In the genomic region with DNA sequence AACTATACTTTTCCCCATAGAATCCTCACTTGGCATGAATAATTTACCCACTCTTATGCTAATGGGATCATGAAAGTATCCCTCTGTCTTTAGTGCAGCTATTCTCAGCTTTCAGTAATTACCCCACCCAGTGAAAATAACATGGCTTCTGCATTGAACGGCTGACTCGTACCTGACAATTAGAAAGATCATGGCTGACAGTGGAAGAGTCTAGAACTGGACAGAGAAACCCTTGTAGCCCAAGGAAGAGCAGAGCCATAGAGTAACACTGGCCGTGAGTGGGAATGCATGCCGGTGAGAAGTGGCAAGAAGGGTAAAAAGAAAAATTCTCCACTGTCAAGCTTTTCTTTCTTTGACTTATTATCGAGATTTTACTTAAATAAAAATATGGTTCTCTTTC, we compare ENCODE assay signal across 15 cellular contexts. TPM values are rescaled to one million over a fixed set of nuclear protein-coding genes. Genes with fewer than 3 reads are reported as not detected.
"Had no signal": no experiment of that assay in that cellular context is flagged by ENCODE, and none has a peak within 500 bp of the region (broad histone marks: within the 10 kb centered on the region; RNA-seq: fewer than 3 reads in every experiment).

No MANE protein-coding gene starts in this region.

- DNase-seq: activated B cell treated with CpG ODN at 0.5 μM for 24 hours; activated CD4-positive, alpha-beta T cell treated with anti-CD3 and anti-CD28 coated beads, Interleukin-2, amount 10 ng/mL, durations not matched to agents 7 days and 5 days; activated CD8-positive, alpha-beta memory T cell treated with anti-CD3 and anti-CD28 coated beads, Interleukin-2, amount 50 U/mL, for 48 hours; activated gamma-delta T cell treated with Interleukin-2 at 50 U/mL for 16 hours; activated naive CD8-positive, alpha-beta T cell treated with anti-CD3 and anti-CD28 coated beads for 36 hours; erythroblast; gastrocnemius medialis; islet precursor cell; mammary epithelial cell; naive thymus-derived CD8-positive, alpha-beta T cell; right cardiac atrium; stimulated activated naive CD8-positive, alpha-beta T cell treated with anti-CD3 and anti-CD28 coated beads, Interleukin-15, amount 100 ng/mL, for 72 hours; T-helper 2 cell; testis had no signal

- H3K27me3 ChIP-seq: testis had no signal

- H3K4me3 ChIP-seq: gastrocnemius medialis, testis had no signal

- H3K27ac ChIP-seq: gastrocnemius medialis, testis had no signal

- H3K36me3 ChIP-seq: gastrocnemius medialis had no signal

- ATAC-seq: gastrocnemius medialis; left lobe of liver; naive thymus-derived CD8-positive, alpha-beta T cell; right cardiac atrium; stimulated activated naive CD8-positive, alpha-beta T cell treated with anti-CD3 and anti-CD28 coated beads, Interleukin-15, amount 100 ng/mL, for 72 hours had no signal

- H3K4me1 ChIP-seq: gastrocnemius medialis had no signal

- H3K9me3 ChIP-seq: gastrocnemius medialis, testis had no signal

RNA-seq across cellular contexts. Expression of gene MEIS2, which starts 22.3 kb away (rescaled TPM):
- total RNA-seq: activated CD4-positive, alpha-beta T cell treated with anti-CD3 and anti-CD28 coated beads, Interleukin-2, amount 10 ng/mL, durations not matched to agents 7 days and 5 days; activated naive CD8-positive, alpha-beta T cell treated with anti-CD3 and anti-CD28 coated beads for 36 hours; naive thymus-derived CD8-positive, alpha-beta T cell had no signal
